Comparison of ENCODE assay signal across 8 cellular contexts in genomic region chr10:35447693-35448407, GRCh38.
DNase-seq lines count a peak whose midpoint lies in the region; ATAC-seq, FAIRE-seq and TF ChIP-seq lines count a peak whose summit lies in the region.

No MANE protein-coding gene starts in this region.

- H3K9me3 ChIP-seq in Caco-2 (peaks cover 20% of the 10 kb centered on the region), right atrium auricular region (peaks cover 0 to 15% of the 10 kb centered on the region in 2 donors), small intestine (ENCODE audit: control insufficient read depth, low read depth) (peaks cover 3% of the 10 kb centered on the region), OCI-LY7 (ENCODE audit: low read length) (peaks cover 17% of the 10 kb centered on the region; the same call in 1 of the 2 replicates)

- WGBS in small intestine, 3 donors = 32 to 41% (median 39%) methylated on average over 14 of the region's 14 CpGs

- H3K4me1 ChIP-seq in Caco-2 = peaks cover 31% of the 10 kb centered on the region
- peaks cover 0 to 73% of the 10 kb centered on the region in 2 donors for H3K4me1 ChIP-seq in right atrium auricular region
- H3K4me1 ChIP-seq in small intestine (ENCODE audit: control insufficient read depth in 2 of 2, insufficient read depth in 1 of 2, low read depth in 1 of 2, low read length in 1 of 2) = peaks cover 6 to 34% of the 10 kb centered on the region in 2 donors
- peaks cover 24% of the 10 kb centered on the region for H3K4me1 ChIP-seq in OCI-LY7 (ENCODE audit: insufficient read depth, low read length, poor library complexity, severe bottlenecking)

- H2AFZ ChIP-seq in OCI-LY7 (ENCODE audit: low read length) = no peak overlapping the region

- H4K20me1 ChIP-seq in OCI-LY7 (ENCODE audit: insufficient read depth, low read length) = 0 out of 2 replicates have a peak, but pooled peaks cover 11% of the 10 kb centered on the region

- TF ChIP-seq CTCF in Caco-2 (IDR thresholded peaks at IDR 0.05; ENCODE audit: insufficient read depth in 1 of 2, low read depth in 1 of 2, low read length in 1 of 2, severe bottlenecking in 1 of 2, unreplicated experiment in 1 of 2) = no peak
- TF ChIP-seq CTCF in right atrium auricular region (IDR thresholded peaks at IDR 0.05) = no peak
- no peak for TF ChIP-seq CTCF in OCI-LY7 (conservative IDR thresholded peaks at IDR 0.05; ENCODE audit: low read length)

- BruUV-seq in Caco-2 (replicated peaks; lab: Mats Ljungman, UMichigan) = no TSS peak
- BruUV-seq in OCI-LY7 (replicated peaks; lab: Mats Ljungman, UMichigan) = no TSS peak

- POLR2A ChIA-PET in Caco-2 (lab: Charles Lee) (no interaction called here), OCI-LY7 (lab: Charles Lee) (no interaction called here)

- H3K36me3 ChIP-seq in Caco-2 (ENCODE audit: control insufficient read depth, insufficient read depth, low read length) = 0 out of 2 replicates have a peak, but pooled peaks cover 2% of the 10 kb centered on the region
- H3K36me3 ChIP-seq in right atrium auricular region = no peaks in the 10 kb centered on the region
- no peaks in the 10 kb centered on the region for H3K36me3 ChIP-seq in small intestine (ENCODE audit: control insufficient read depth in 2 of 2, insufficient read depth in 2 of 2, low read length in 2 of 2)
- no peaks in the 10 kb centered on the region for H3K36me3 ChIP-seq in OCI-LY7 (ENCODE audit: insufficient read depth, low read length)

- H3K27me3 ChIP-seq in Caco-2 (replicated peaks; ENCODE audit: control insufficient read depth, insufficient read depth, low read length) = no peaks in the 10 kb centered on the region
- no peaks in the 10 kb centered on the region for H3K27me3 ChIP-seq in right atrium auricular region
- H3K27me3 ChIP-seq in small intestine (ENCODE audit: control insufficient read depth in 2 of 2, insufficient read depth in 2 of 2, low read length in 2 of 2) = no peaks in the 10 kb centered on the region

- DNase-seq in Caco-2 = peak; percentile 19 to 46
- DNase-seq in NCI-H1105 (lab: John Stamatoyannopoulos, UW) = peak; percentile 23
- no peak for DNase-seq in activated naive CD8-positive, alpha-beta T cell treated with anti-CD3 and anti-CD28 coated beads for 36 hours
- DNase-seq in right atrium auricular region (ENCODE audit: low spot score) = no peak
- peak; percentile 49 for DNase-seq in small intestine
- DNase-seq in OCI-LY7 (ENCODE audit: low spot score) = no peak

- CTCF ChIA-PET in Caco-2 (lab: Charles Lee) = no interaction called here
- CTCF ChIA-PET in OCI-LY7 (lab: Charles Lee; ENCODE audit: unreplicated experiment) = no interaction called here

- H3K27ac ChIP-seq in right atrium auricular region (peak overlapping the region; percentile 77 to 80), small intestine (ENCODE audit: low read depth in 1 of 2, low read length in 1 of 2) (peak overlapping the region in 1 of 2 donors; percentile 73), OCI-LY7 (ENCODE audit: low read depth, low read length, poor library complexity, severe bottlenecking) (no peak overlapping the region)

- H3K4me3 ChIP-seq in Caco-2 (ENCODE audit: low read depth, low read length) (no peak overlapping the region), right atrium auricular region (no peak overlapping the region), small intestine (ENCODE audit: low read depth in 1 of 2, low read length in 2 of 2) (no peak overlapping the region), OCI-LY7 (ENCODE audit: low read depth, low read length, poor library complexity, severe bottlenecking) (no peak overlapping the region)

- intact Hi-C loops in Caco-2 (cut with micrococcal nuclease; ENCODE audit: unreplicated experiment) = no loop called here
- intact Hi-C loops in OCI-LY7 (cut with micrococcal nuclease; ENCODE audit: unreplicated experiment) = no loop called here

- H3K4me1 Mint-ChIP-seq in Caco-2 (ENCODE audit: low read depth, unreplicated experiment) = peaks cover 29% of the 10 kb centered on the region
- H3K4me1 Mint-ChIP-seq in activated naive CD8-positive, alpha-beta T cell treated with anti-CD3 and anti-CD28 coated beads for 36 hours = peaks cover 63% of the 10 kb centered on the region

- no peak for FAIRE-seq in small intestine (lab: Jason Lieb, UNC)

- H3K36me3 Mint-ChIP-seq in Caco-2 (ENCODE audit: insufficient read depth, unreplicated experiment) = peaks cover 7% of the 10 kb centered on the region
- peaks cover 31% of the 10 kb centered on the region for H3K36me3 Mint-ChIP-seq in activated naive CD8-positive, alpha-beta T cell treated with anti-CD3 and anti-CD28 coated beads for 36 hours

- ATAC-seq in HG02938 (IDR thresholded peaks at IDR 0.05; ENCODE audit: unreplicated experiment) (no peak), GM21515 (IDR thresholded peaks at IDR 0.05; ENCODE audit: unreplicated experiment) (no peak)

- H3K4me2 ChIP-seq in OCI-LY7 (ENCODE audit: low read length) = no peak overlapping the region

- H3K4me3 Mint-ChIP-seq in Caco-2 (ENCODE audit: unreplicated experiment) = peak overlapping the region; percentile 19
- peak overlapping the region; percentile 51 for H3K4me3 Mint-ChIP-seq in activated naive CD8-positive, alpha-beta T cell treated with anti-CD3 and anti-CD28 coated beads for 36 hours

- H3K9me3 Mint-ChIP-seq in Caco-2 (ENCODE audit: unreplicated experiment) = peaks cover 26% of the 10 kb centered on the region
- peaks cover 21% of the 10 kb centered on the region for H3K9me3 Mint-ChIP-seq in activated naive CD8-positive, alpha-beta T cell treated with anti-CD3 and anti-CD28 coated beads for 36 hours

- H3K9me2 ChIP-seq in OCI-LY7 (ENCODE audit: insufficient read depth, low read length) = no peaks in the 10 kb centered on the region

- no peaks in the 10 kb centered on the region for H3K27me3 Mint-ChIP-seq in Caco-2 (ENCODE audit: insufficient read depth, unreplicated experiment)
- H3K27me3 Mint-ChIP-seq in activated naive CD8-positive, alpha-beta T cell treated with anti-CD3 and anti-CD28 coated beads for 36 hours = no peaks in the 10 kb centered on the region

- H3K79me2 ChIP-seq in OCI-LY7 (ENCODE audit: insufficient read depth, low read depth, low read length) = peaks cover 21% of the 10 kb centered on the region; the same call in 1 of the 2 replicates

- H3K27ac Mint-ChIP-seq in Caco-2 (ENCODE audit: unreplicated experiment) = peak overlapping the region; percentile 13
- peak overlapping the region; percentile 90 for H3K27ac Mint-ChIP-seq in activated naive CD8-positive, alpha-beta T cell treated with anti-CD3 and anti-CD28 coated beads for 36 hours

Comparison
In these comparisons a context has a peak if more than half of its experiments do, and no peak if none do; other contexts are left out.
1. DNase-seq: peak in Caco-2 (2 of 2), NCI-H1105 (single experiment) and small intestine (single experiment); none in activated naive CD8-positive, alpha-beta T cell treated with anti-CD3 and anti-CD28 coated beads for 36 hours (single experiment), right atrium auricular region (single experiment) and OCI-LY7 (single experiment).